8 cellular contexts compared by ENCODE assay signal in genomic region chr2:148022351-148022750, GRCh38. TPM values are rescaled to one million over a fixed set of nuclear protein-coding genes. Genes with fewer than 3 reads are reported as not detected.
DNase-seq lines count a peak whose midpoint lies in the region; ATAC-seq lines count a peak whose summit lies in the region.

No MANE protein-coding gene starts in this region.

- H3K9me3 Mint-ChIP-seq in activated T-cell treated with anti-CD3 and anti-CD28 coated beads, Interleukin-2, amount 50 U/mL, for 24 hours: no peaks in the 10 kb centered on the region
- no peaks in the 10 kb centered on the region for H3K9me3 Mint-ChIP-seq in activated naive CD4-positive, alpha-beta T cell treated with anti-CD3 and anti-CD28 coated beads, Interleukin-2, amount 50 U/mL, for 72 hours

- ATAC-seq in activated naive CD4-positive, alpha-beta T cell treated with anti-CD3 and anti-CD28 coated beads, Interleukin-2, amount 50 U/mL, for 72 hours: no peak
- ATAC-seq in GM21576 (IDR thresholded peaks at IDR 0.05; ENCODE audit: unreplicated experiment): no peak

- H3K27me3 ChIP-seq in iPS-15b (ENCODE audit: control insufficient read depth, insufficient read depth, low read length) (no peaks in the 10 kb centered on the region), subcutaneous abdominal adipose tissue (ENCODE audit: control insufficient read depth in 5 of 5, insufficient read depth in 4 of 5, low read length in 5 of 5) (no peaks in the 10 kb centered on the region)

- H3K36me3 ChIP-seq in iPS-15b (ENCODE audit: control insufficient read depth, insufficient read depth, low read length) (no peaks in the 10 kb centered on the region), subcutaneous abdominal adipose tissue (ENCODE audit: control insufficient read depth in 5 of 5, insufficient read depth in 5 of 5, low read length in 5 of 5) (no peaks in the 10 kb centered on the region)

- H3K36me3 Mint-ChIP-seq in activated T-cell treated with anti-CD3 and anti-CD28 coated beads, Interleukin-2, amount 50 U/mL, for 24 hours (ENCODE audit: low read depth): peaks cover 26% of the 10 kb centered on the region
- H3K36me3 Mint-ChIP-seq in activated naive CD4-positive, alpha-beta T cell treated with anti-CD3 and anti-CD28 coated beads, Interleukin-2, amount 50 U/mL, for 72 hours: peaks cover 7 to 12% of the 10 kb centered on the region in 2 donors

- peak overlapping the region; percentile 97 for H3K27ac Mint-ChIP-seq in activated T-cell treated with anti-CD3 and anti-CD28 coated beads, Interleukin-2, amount 50 U/mL, for 24 hours
- H3K27ac Mint-ChIP-seq in activated naive CD4-positive, alpha-beta T cell treated with anti-CD3 and anti-CD28 coated beads, Interleukin-2, amount 50 U/mL, for 72 hours: peak overlapping the region; percentile 90 to 99

- H3K4me1 ChIP-seq in iPS-15b (ENCODE audit: control insufficient read depth, insufficient read depth, low read length): peaks cover 10% of the 10 kb centered on the region
- peaks cover 2 to 30% (median 24%) of the 10 kb centered on the region in 5 donors for H3K4me1 ChIP-seq in subcutaneous abdominal adipose tissue (ENCODE audit: control insufficient read depth in 5 of 5, insufficient read depth in 5 of 5, low read length in 5 of 5)

- H3K27ac ChIP-seq in subcutaneous abdominal adipose tissue (ENCODE audit: low read depth, low read length): no peak overlapping the region

- peak overlapping the region; percentile 99 for H3K4me3 Mint-ChIP-seq in activated T-cell treated with anti-CD3 and anti-CD28 coated beads, Interleukin-2, amount 50 U/mL, for 24 hours

- no peaks in the 10 kb centered on the region for H3K27me3 Mint-ChIP-seq in activated T-cell treated with anti-CD3 and anti-CD28 coated beads, Interleukin-2, amount 50 U/mL, for 24 hours

- peaks cover 55% of the 10 kb centered on the region for H3K4me1 Mint-ChIP-seq in activated T-cell treated with anti-CD3 and anti-CD28 coated beads, Interleukin-2, amount 50 U/mL, for 24 hours (ENCODE audit: low read depth)

- peak overlapping the region; percentile 93 for H3K4me3 ChIP-seq in iPS-15b (ENCODE audit: low read depth, low read length)
- peak overlapping the region; percentile 97 to 100 (median 100) for H3K4me3 ChIP-seq in subcutaneous abdominal adipose tissue (ENCODE audit: low read depth in 1 of 5, low read length in 5 of 5)

- H3K9ac ChIP-seq in iPS-15b (ENCODE audit: low read depth, low read length) (no peak overlapping the region), subcutaneous abdominal adipose tissue (ENCODE audit: low read length in 5 of 5) (peak overlapping the region in 4 of 5 donors; percentile 33 to 95 (median 72))

- H3K9me3 ChIP-seq in iPS-15b (ENCODE audit: control insufficient read depth, insufficient read depth, low read length) (no peaks in the 10 kb centered on the region), subcutaneous abdominal adipose tissue (ENCODE audit: control insufficient read depth in 5 of 5, low read length in 5 of 5) (no peaks in the 10 kb centered on the region)

- no peak for DNase-seq in activated T-cell treated with anti-CD3 and anti-CD28 coated beads, Interleukin-2, amount 50 U/mL, for 24 hours
- DNase-seq in activated T-cell treated with anti-CD3 and anti-CD28 coated beads, Interleukin-2, amount 50 U/mL, for 1 hour: no peak
- DNase-seq in activated naive CD4-positive, alpha-beta T cell treated with anti-CD3 and anti-CD28 coated beads, Interleukin-2, amount 50 U/mL, for 72 hours (ENCODE audit: low spot score in 2 of 2): no peak
- DNase-seq in activated effector memory CD4-positive, alpha-beta T cell treated with anti-CD3 and anti-CD28 coated beads, Interleukin-2, amount 50 U/mL, for 16 hours: no peak
- no peak for DNase-seq in NCI-H524 (lab: John Stamatoyannopoulos, UW)

RNA-seq across cellular contexts. Expression of gene MBD5, which starts 1.5 kb away (rescaled TPM):
- 10 to 100 TPM; 37.7 to 47.9 TPM for total RNA-seq in activated naive CD4-positive, alpha-beta T cell treated with anti-CD3 and anti-CD28 coated beads, Interleukin-2, amount 50 U/mL, for 72 hours

RNA-seq across cellular contexts. Expression of gene ORC4, which starts 1.8 kb away (rescaled TPM):
- total RNA-seq in activated naive CD4-positive, alpha-beta T cell treated with anti-CD3 and anti-CD28 coated beads, Interleukin-2, amount 50 U/mL, for 72 hours: 10 to 100 TPM; 32.5 to 35.9 TPM
